8 cellular contexts compared by ENCODE assay signal in the genomic region with DNA sequence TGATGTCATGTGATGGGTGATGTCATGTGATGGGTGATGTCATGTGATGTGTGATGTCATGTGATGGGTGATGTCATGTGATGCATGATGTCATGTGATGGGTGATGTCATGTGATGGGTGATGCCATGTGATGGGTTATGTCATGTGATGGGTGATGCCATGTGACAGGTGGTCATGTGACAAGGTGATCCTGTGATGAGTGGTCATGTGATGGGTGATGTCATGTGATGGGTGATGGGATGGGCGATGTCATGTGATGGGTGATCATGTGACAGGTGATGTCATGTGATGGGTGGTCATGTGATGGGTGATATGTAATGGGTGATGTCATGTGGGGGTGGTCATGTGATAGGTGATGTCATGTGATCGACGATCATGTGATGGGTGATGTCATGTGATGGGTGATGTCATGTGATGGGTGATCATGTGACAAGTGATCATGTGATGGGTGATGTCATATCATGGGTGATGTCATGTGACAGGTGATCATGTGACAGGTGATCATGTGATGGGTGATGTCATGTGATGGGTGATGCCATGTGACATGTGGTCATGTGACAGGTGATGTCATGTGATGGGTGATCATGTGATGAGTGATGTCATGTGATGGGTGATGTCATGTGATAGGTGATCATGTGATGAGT. TPM values are rescaled to one million over a fixed set of nuclear protein-coding genes. Genes with fewer than 3 reads are reported as not detected.
A peak's percentile ranks its signal among the peaks of the same experiment; 100 is the strongest.
DNase-seq lines count a peak whose midpoint lies in the region; ATAC-seq lines count a peak whose summit lies in the region.

No MANE protein-coding gene starts in this region.

- H3K36me3 Mint-ChIP-seq in IgD-negative memory B cell, result peaks cover 6% of the 10 kb centered on the region
- H3K36me3 Mint-ChIP-seq in activated CD4-positive, alpha-beta memory T cell treated with anti-CD3 and anti-CD28 coated beads, Interleukin-2, amount 10 ng/mL, durations not matched to agents 7 days and 5 days (ENCODE audit: low read depth), result peaks cover 13% of the 10 kb centered on the region

- no peaks in the 10 kb centered on the region for H3K27me3 Mint-ChIP-seq in IgD-negative memory B cell
- peaks cover 26% of the 10 kb centered on the region for H3K27me3 Mint-ChIP-seq in activated CD4-positive, alpha-beta memory T cell treated with anti-CD3 and anti-CD28 coated beads, Interleukin-2, amount 10 ng/mL, durations not matched to agents 7 days and 5 days

- ATAC-seq in HG03095 (IDR thresholded peaks at IDR 0.05; ENCODE audit: unreplicated experiment) (no peak), GM21526 (IDR thresholded peaks at IDR 0.05; ENCODE audit: low FRiP score, unreplicated experiment) (no peak)

- DNase-seq in COLO668 (lab: John Stamatoyannopoulos, UW; ENCODE audit: unreplicated experiment), result peak; percentile 16
- DNase-seq in activated CD4-positive, alpha-beta memory T cell treated with anti-CD3 and anti-CD28 coated beads, Interleukin-2, amount 10 ng/mL, durations not matched to agents 7 days and 5 days, result peak; percentile 73
- peak; percentile 7 for DNase-seq in fibroblast of gingiva (ENCODE audit: low read depth)
- DNase-seq in stimulated activated CD8-positive, alpha-beta memory T cell treated with anti-CD3 and anti-CD28 coated beads, Interleukin-15, amount 100 ng/mL, for 48 hours (ENCODE audit: low read depth in 2 of 2), result peak; percentile 9 to 32
- no peak for DNase-seq in NCI-H510A treated with DMSO at 0.1 percent for 48 hours (lab: John Stamatoyannopoulos, UW)

- peak overlapping the region; percentile 46 to 75 (median 58) for H3K4me3 Mint-ChIP-seq in IgD-negative memory B cell
- H3K4me3 Mint-ChIP-seq in activated CD4-positive, alpha-beta memory T cell treated with anti-CD3 and anti-CD28 coated beads, Interleukin-2, amount 10 ng/mL, durations not matched to agents 7 days and 5 days, result peak overlapping the region; percentile 66

- peak overlapping the region; percentile 85 to 100 (median 98) for H3K27ac Mint-ChIP-seq in IgD-negative memory B cell
- H3K27ac Mint-ChIP-seq in activated CD4-positive, alpha-beta memory T cell treated with anti-CD3 and anti-CD28 coated beads, Interleukin-2, amount 10 ng/mL, durations not matched to agents 7 days and 5 days, result peak overlapping the region; percentile 96

- H3K4me1 Mint-ChIP-seq in IgD-negative memory B cell, result peaks cover 0 to 11% (median 4%) of the 10 kb centered on the region in 3 donors
- H3K4me1 Mint-ChIP-seq in activated CD4-positive, alpha-beta memory T cell treated with anti-CD3 and anti-CD28 coated beads, Interleukin-2, amount 10 ng/mL, durations not matched to agents 7 days and 5 days, result peaks cover 10% of the 10 kb centered on the region

- CTCF ChIA-PET in activated CD4-positive, alpha-beta memory T cell treated with anti-CD3 and anti-CD28 coated beads, Interleukin-2, amount 10 ng/mL, durations not matched to agents 7 days and 5 days (lab: Charles Lee), result no interaction called here

- POLR2A ChIA-PET in activated CD4-positive, alpha-beta memory T cell treated with anti-CD3 and anti-CD28 coated beads, Interleukin-2, amount 10 ng/mL, durations not matched to agents 7 days and 5 days (lab: Charles Lee), result no interaction called here

- peaks cover 11 to 15% (median 11%) of the 10 kb centered on the region in 3 donors for H3K9me3 Mint-ChIP-seq in IgD-negative memory B cell
- peaks cover 17% of the 10 kb centered on the region for H3K9me3 Mint-ChIP-seq in activated CD4-positive, alpha-beta memory T cell treated with anti-CD3 and anti-CD28 coated beads, Interleukin-2, amount 10 ng/mL, durations not matched to agents 7 days and 5 days

RNA-seq across cellular contexts. Expression of a gene that starts 17.2 kb away (rescaled TPM):
- polyA plus RNA-seq in IgD-negative memory B cell, result not detected
- not detected for total RNA-seq in activated CD4-positive, alpha-beta memory T cell treated with anti-CD3 and anti-CD28 coated beads, Interleukin-2, amount 10 ng/mL, durations not matched to agents 7 days and 5 days

RNA-seq across cellular contexts. Expression of a gene that starts 31.8 kb away (rescaled TPM):
- polyA plus RNA-seq in IgD-negative memory B cell, result 1.6 TPM
- total RNA-seq in activated CD4-positive, alpha-beta memory T cell treated with anti-CD3 and anti-CD28 coated beads, Interleukin-2, amount 10 ng/mL, durations not matched to agents 7 days and 5 days, result 1 to 10 TPM; 3.9 to 4.1 TPM

RNA-seq across cellular contexts. Expression of a gene that starts 47.7 kb away (rescaled TPM):
- polyA plus RNA-seq in IgD-negative memory B cell, result 28.0 TPM
- total RNA-seq in activated CD4-positive, alpha-beta memory T cell treated with anti-CD3 and anti-CD28 coated beads, Interleukin-2, amount 10 ng/mL, durations not matched to agents 7 days and 5 days, result 10 to 100 TPM; 69.5 to 74.2 TPM

RNA-seq across cellular contexts. Expression of a gene that starts 53.2 kb away (rescaled TPM):
- polyA plus RNA-seq in IgD-negative memory B cell, result 0.61 TPM
- not detected for total RNA-seq in activated CD4-positive, alpha-beta memory T cell treated with anti-CD3 and anti-CD28 coated beads, Interleukin-2, amount 10 ng/mL, durations not matched to agents 7 days and 5 days
